In genomic region chr4:2462218-2462991, GRCh38 we compare ENCODE assay signal across 8 cellular contexts. TPM values are rescaled to one million over a fixed set of nuclear protein-coding genes. Genes with fewer than 3 reads are reported as not detected.
A peak's percentile ranks its signal among the peaks of the same experiment; 100 is the strongest.
DNase-seq lines count a peak whose midpoint lies in the region; ATAC-seq and TF ChIP-seq lines count a peak whose summit lies in the region.

No MANE protein-coding gene starts in this region.

- no peak overlapping the region for H3K27ac ChIP-seq in Panc1 (ENCODE audit: low read length)
- H3K27ac ChIP-seq in neural cell (ENCODE audit: low read length), result peak overlapping the region; percentile 58
- peak overlapping the region; percentile 6 for H3K27ac ChIP-seq in stomach smooth muscle (ENCODE audit: low read length)

- H3K9ac ChIP-seq in neural cell (ENCODE audit: low read length) (peak overlapping the region; percentile 67), stomach smooth muscle (ENCODE audit: low read length in 2 of 2) (peak overlapping the region; percentile 29 to 53)

- ATAC-seq in GM19351 (IDR thresholded peaks at IDR 0.05; ENCODE audit: unreplicated experiment) (peak; percentile 80), HG03469 (IDR thresholded peaks at IDR 0.05; ENCODE audit: unreplicated experiment) (peak; percentile 54), Panc1 (peak; percentile 95)

- intact Hi-C loops in Panc1 (cut with micrococcal nuclease; ENCODE audit: unreplicated experiment), result no loop called here

- no peaks in the 10 kb centered on the region for H3K9me3 ChIP-seq in Panc1 (ENCODE audit: control insufficient read depth, insufficient read depth, low read depth, low read length)
- no peaks in the 10 kb centered on the region for H3K9me3 ChIP-seq in neural cell (ENCODE audit: low read length)
- H3K9me3 ChIP-seq in stomach smooth muscle (ENCODE audit: control insufficient read depth in 2 of 2, low read length in 2 of 2), result no peaks in the 10 kb centered on the region

- no peaks in the 10 kb centered on the region for H3F3A ChIP-seq in neural cell (ENCODE audit: insufficient read depth, low read length, poor library complexity, severe bottlenecking)

- in situ Hi-C loops in Panc1 (cut with HindIII; ENCODE audit: low pct_unique_long_range_greater_than_20kb, low sequenced_read_pairs), result no loop called here

- H3K36me3 ChIP-seq in Panc1 (ENCODE audit: control insufficient read depth, insufficient read depth, low read length) (no peaks in the 10 kb centered on the region), neural cell (ENCODE audit: insufficient read depth, low read length) (no peaks in the 10 kb centered on the region), stomach smooth muscle (ENCODE audit: control insufficient read depth in 2 of 2, insufficient read depth in 2 of 2, low read length in 2 of 2) (peaks cover 0 to 2% of the 10 kb centered on the region in 2 donors)

- H2AFZ ChIP-seq in neural cell (ENCODE audit: low read depth, low read length), result peak overlapping the region; percentile 40

- H3K4me3 ChIP-seq in Panc1 (ENCODE audit: low read depth in 2 of 2, low read length in 2 of 2) (peak overlapping the region; percentile 36 to 39), foreskin fibroblast (ENCODE audit: low read depth in 1 of 2, low read length in 2 of 2) (peak overlapping the region; percentile 34 to 39), neural cell (ENCODE audit: low read length) (peak overlapping the region; percentile 72), stomach smooth muscle (ENCODE audit: low read length in 2 of 2) (peak overlapping the region; percentile 51 to 69)

- CTCF ChIA-PET in Panc1 (lab: Charles Lee), result interaction anchor here (0.6 to 1.0 kb wide), 3 partner anchors 20 to 272 kb away, joined by 3 read pairs; partner anchors contain the start of gene CFAP99

- H3K4me1 ChIP-seq in Panc1 (ENCODE audit: control insufficient read depth, insufficient read depth, low read length) (0 out of 2 replicates have a peak, but pooled peaks cover 2% of the 10 kb centered on the region), stomach smooth muscle (ENCODE audit: control insufficient read depth, insufficient read depth, low read length) (peaks cover 24% of the 10 kb centered on the region)

- TF ChIP-seq CTCF in Panc1 (IDR thresholded peaks at IDR 0.05), result peak; percentile 82
- TF ChIP-seq CTCF in foreskin fibroblast (IDR thresholded peaks at IDR 0.05; ENCODE audit: low read depth, low read length), result no peak
- TF ChIP-seq CTCF in neural cell (IDR thresholded peaks at IDR 0.05; ENCODE audit: poor library complexity, severe bottlenecking), result peak; percentile 59

- H3K79me2 ChIP-seq in neural cell (replicated peaks; ENCODE audit: insufficient read depth, low read length), result peaks cover 4% of the 10 kb centered on the region

- peak; percentile 46 for TF ChIP-seq EP300 in neural cell (conservative IDR thresholded peaks at IDR 0.05; ENCODE audit: poor library complexity, severe bottlenecking)

- no peaks in the 10 kb centered on the region for H4K20me1 ChIP-seq in neural cell (ENCODE audit: insufficient read depth)

- peak; percentile 67 for TF ChIP-seq RAD21 in neural cell (conservative IDR thresholded peaks at IDR 0.05)

- POLR2A ChIA-PET in Panc1 (lab: Charles Lee), result no interaction called here

- H3K27me3 ChIP-seq in Panc1 (ENCODE audit: control insufficient read depth, insufficient read depth, low read length) (no peaks in the 10 kb centered on the region), neural cell (ENCODE audit: insufficient read depth, low read depth, low read length) (no peaks in the 10 kb centered on the region), stomach smooth muscle (ENCODE audit: control insufficient read depth in 1 of 2, insufficient read depth in 2 of 2, low read length in 2 of 2) (peaks cover 0 to 6% of the 10 kb centered on the region in 2 donors)

- H3K4me2 ChIP-seq in neural cell (ENCODE audit: low read length), result peak overlapping the region; percentile 80

- no TSS peak for BruUV-seq in Panc1 (replicated peaks; lab: Mats Ljungman, UMichigan)

- DNase-seq in C1 segment of cervical spinal cord (lab: John Stamatoyannopoulos, UW) (peak in 10 of 14 donors; percentile 4 to 71 (median 46)), Panc1 (ENCODE audit: low read depth, low spot score) (no peak), activated gamma-delta T cell (lab: John Stamatoyannopoulos, UW) (peak; percentile 60), foreskin fibroblast (peak; percentile 75 to 91)

- H3K9me2 ChIP-seq in neural cell (ENCODE audit: insufficient read depth, low read length), result no peaks in the 10 kb centered on the region

TF ChIP-seq in neural cell, 6 proteins besides CTCF, POLR2A, EP300 and RAD21:
- peak; percentile 66 for TF ChIP-seq POLR2AphosphoS5 (IDR thresholded peaks at IDR 0.05)
- TF ChIP-seq EZH2 (IDR thresholded peaks at IDR 0.05; ENCODE audit: borderline replicate concordance, insufficient read depth, low read length, poor library complexity, severe bottlenecking), result no peak
- TF ChIP-seq REST (IDR thresholded peaks at IDR 0.05; ENCODE audit: borderline replicate concordance), result no peak
- peak; percentile 94 for TF ChIP-seq MXI1 (conservative IDR thresholded peaks at IDR 0.05; ENCODE audit: poor library complexity, severe bottlenecking)
- no peak for TF ChIP-seq TAF1 (IDR thresholded peaks at IDR 0.05; ENCODE audit: low read depth)
- peak; percentile 62 for TF ChIP-seq SMC3 (conservative IDR thresholded peaks at IDR 0.05; ENCODE audit: poor library complexity)

RNA-seq across cellular contexts. Expression of gene RNF4, which starts 6.5 kb away (rescaled TPM):
- total RNA-seq in Panc1 (2021; ENCODE audit: unreplicated experiment), result 55.0 TPM
- polyA plus RNA-seq in Panc1 (2012; ENCODE audit: insufficient read length), result 59.0 TPM
- polyA plus RNA-seq in neural cell, result 48.2 and 67.9 TPM in 2 replicates
- polyA minus RNA-seq in neural cell, result 78.9 and 81.7 TPM in 2 replicates

RNA-seq across cellular contexts. Expression of gene CFAP99, which starts 43.6 kb away (rescaled TPM):
- total RNA-seq in Panc1 (2021; ENCODE audit: unreplicated experiment), result 0.33 TPM
- polyA plus RNA-seq in Panc1 (2012; ENCODE audit: insufficient read length), result 0.21 TPM
- polyA plus RNA-seq in neural cell, result not detected in 2 replicates
- polyA minus RNA-seq in neural cell, result not detected in 2 replicates

RNA-seq across cellular contexts. Expression of gene ZFYVE28, which starts 44.0 kb away (rescaled TPM):
- total RNA-seq in Panc1 (2021; ENCODE audit: unreplicated experiment), result 11.9 TPM
- polyA plus RNA-seq in Panc1 (2012; ENCODE audit: insufficient read length), result 13.0 TPM
- 2.4 and 2.6 TPM in 2 replicates for polyA plus RNA-seq in neural cell
- polyA minus RNA-seq in neural cell, result 5.0 and 5.8 TPM in 2 replicates
